9 cellular contexts compared by ENCODE assay signal in the genomic region with DNA sequence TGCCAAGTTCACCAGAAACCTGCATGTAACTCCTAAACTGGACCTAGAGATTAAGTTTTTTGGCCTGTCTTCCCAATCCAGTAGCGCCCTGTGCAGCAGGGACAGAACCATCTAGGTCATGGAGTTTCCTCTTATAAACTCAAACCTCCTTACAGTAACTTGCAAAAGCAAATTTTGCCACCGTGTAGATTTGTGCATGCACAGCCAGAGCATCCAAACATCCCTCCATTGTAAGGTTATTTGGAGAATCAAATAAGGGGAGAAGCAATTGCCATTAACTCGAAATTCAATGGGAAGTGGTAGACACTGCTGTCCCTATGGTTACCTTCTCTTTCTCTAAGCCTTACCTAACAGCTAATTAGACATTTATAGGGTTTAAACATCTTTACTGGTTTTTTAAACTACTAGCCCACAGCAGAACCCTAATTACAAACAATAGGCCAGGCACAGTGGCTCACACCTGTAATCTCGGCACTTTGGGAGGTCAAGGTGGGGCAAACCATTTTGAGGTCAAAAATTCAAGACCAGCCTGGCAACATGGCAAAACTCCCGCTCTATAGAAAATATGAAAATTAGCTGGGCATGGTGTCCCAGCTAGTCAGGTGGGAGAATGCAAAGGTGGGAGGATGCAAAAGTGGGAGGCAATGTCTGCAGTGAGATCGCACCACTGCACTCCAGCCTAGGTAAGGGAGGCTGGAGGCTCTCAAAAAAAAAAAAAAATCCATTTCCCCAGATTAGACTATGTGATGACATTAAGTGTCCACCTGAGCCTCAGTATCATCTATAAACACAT. TPM values are rescaled to one million over a fixed set of nuclear protein-coding genes. Genes with fewer than 3 reads are reported as not detected.
A peak's percentile ranks its signal among the peaks of the same experiment; 100 is the strongest.
DNase-seq lines count a peak whose midpoint lies in the region; ATAC-seq and TF ChIP-seq lines count a peak whose summit lies in the region.
"Had no signal": no experiment of that assay in that cellular context is flagged by ENCODE, and none has a peak within 500 bp of the region (broad histone marks: within the 10 kb centered on the region; RNA-seq: fewer than 3 reads in every experiment).

No MANE protein-coding gene starts in this region.

- peak; percentile 4 for ATAC-seq in activated CD8-positive, alpha-beta T cell treated with anti-CD3 and anti-CD28 coated beads, Interleukin-2, amount 10 ng/mL, durations not matched to agents 7 days and 5 days

- intact Hi-C loops in activated CD4-positive, alpha-beta T cell treated with anti-CD3 and anti-CD28 coated beads, Interleukin-2, amount 10 ng/mL, durations not matched to agents 24 days and 14 days (cut with micrococcal nuclease), result loop anchor here (2.0 kb wide), 2 partner anchors 35 to 75 kb away; partner anchors contain the start of gene BSX

- TF ChIP-seq CTCF in neural crest cell (conservative IDR thresholded peaks at IDR 0.05), result no peak

- no peaks in the 10 kb centered on the region for H3K27me3 Mint-ChIP-seq in activated CD4-positive, alpha-beta T cell treated with anti-CD3 and anti-CD28 coated beads, Interleukin-2, amount 10 ng/mL, durations not matched to agents 24 days and 14 days
- no peaks in the 10 kb centered on the region for H3K27me3 Mint-ChIP-seq in activated CD8-positive, alpha-beta T cell treated with anti-CD3 and anti-CD28 coated beads, Interleukin-2, amount 10 ng/mL, durations not matched to agents 7 days and 5 days (ENCODE audit: low read depth)
- no peaks in the 10 kb centered on the region for H3K27me3 Mint-ChIP-seq in neural crest cell (ENCODE audit: low read depth)

- POLR2A ChIA-PET in activated CD8-positive, alpha-beta T cell treated with anti-CD3 and anti-CD28 coated beads, Interleukin-2, amount 10 ng/mL, durations not matched to agents 7 days and 5 days (lab: Charles Lee), result interaction anchor here (0.6 to 2.3 kb wide), 9 partner anchors 8 to 365 kb away, joined by 3 to 6 read pairs (median 3); no protein-coding TSS in a partner anchor

- no peaks in the 10 kb centered on the region for H3K9me3 Mint-ChIP-seq in activated CD4-positive, alpha-beta T cell treated with anti-CD3 and anti-CD28 coated beads, Interleukin-2, amount 10 ng/mL, durations not matched to agents 24 days and 14 days
- H3K9me3 Mint-ChIP-seq in activated CD8-positive, alpha-beta T cell treated with anti-CD3 and anti-CD28 coated beads, Interleukin-2, amount 10 ng/mL, durations not matched to agents 7 days and 5 days (ENCODE audit: insufficient read depth), result no peaks in the 10 kb centered on the region
- H3K9me3 Mint-ChIP-seq in neural crest cell, result no peaks in the 10 kb centered on the region
- H3K9me3 Mint-ChIP-seq: nephron progenitor cell had no signal

- DNase-seq in activated CD4-positive, alpha-beta T cell treated with anti-CD3 and anti-CD28 coated beads, Interleukin-2, amount 10 ng/mL, durations not matched to agents 24 days and 14 days, result peak; percentile 66
- no peak for DNase-seq in activated CD4-positive, alpha-beta T cell treated with anti-CD3 and anti-CD28 coated beads for 1 hour
- DNase-seq in HT1080 (ENCODE audit: low read depth) (peak; percentile 41), neural crest cell (ENCODE audit: low read depth, low spot score) (no peak), NCI-H1436 treated with DMSO at 0.1 percent for 48 hours (lab: John Stamatoyannopoulos, UW) (no peak), NCI-H446 (lab: John Stamatoyannopoulos, UW) (no peak)
- DNase-seq in activated CD8-positive, alpha-beta T cell treated with anti-CD3 and anti-CD28 coated beads, Interleukin-2, amount 10 ng/mL, durations not matched to agents 7 days and 5 days, result no peak
- no peak for DNase-seq in stimulated activated naive CD4-positive, alpha-beta T cell (lab: John Stamatoyannopoulos, UW)
- DNase-seq: nephron progenitor cell had no signal

- CTCF ChIA-PET in activated CD8-positive, alpha-beta T cell treated with anti-CD3 and anti-CD28 coated beads, Interleukin-2, amount 10 ng/mL, durations not matched to agents 7 days and 5 days (lab: Charles Lee), result interaction anchor here (0.7 to 8.1 kb wide), 31 partner anchors 8 to 424 kb away, joined by 3 to 96 read pairs (median 5); partner anchors contain the start of gene CRTAM

- peak overlapping the region; percentile 19 for H3K4me3 Mint-ChIP-seq in activated CD4-positive, alpha-beta T cell treated with anti-CD3 and anti-CD28 coated beads, Interleukin-2, amount 10 ng/mL, durations not matched to agents 24 days and 14 days
- peak overlapping the region; percentile 98 for H3K4me3 Mint-ChIP-seq in activated CD8-positive, alpha-beta T cell treated with anti-CD3 and anti-CD28 coated beads, Interleukin-2, amount 10 ng/mL, durations not matched to agents 7 days and 5 days
- peak overlapping the region; percentile 100 for H3K4me3 Mint-ChIP-seq in neural crest cell
- H3K4me3 Mint-ChIP-seq: nephron progenitor cell had no signal

- H3K4me1 Mint-ChIP-seq in activated CD4-positive, alpha-beta T cell treated with anti-CD3 and anti-CD28 coated beads, Interleukin-2, amount 10 ng/mL, durations not matched to agents 24 days and 14 days, result peaks cover 52% of the 10 kb centered on the region
- H3K4me1 Mint-ChIP-seq in activated CD8-positive, alpha-beta T cell treated with anti-CD3 and anti-CD28 coated beads, Interleukin-2, amount 10 ng/mL, durations not matched to agents 7 days and 5 days (ENCODE audit: low read depth), result peaks cover 43% of the 10 kb centered on the region
- peaks cover 49% of the 10 kb centered on the region for H3K4me1 Mint-ChIP-seq in neural crest cell

- H3K36me3 Mint-ChIP-seq in activated CD4-positive, alpha-beta T cell treated with anti-CD3 and anti-CD28 coated beads, Interleukin-2, amount 10 ng/mL, durations not matched to agents 24 days and 14 days (ENCODE audit: low read depth), result peaks cover 62% of the 10 kb centered on the region
- peaks cover 66% of the 10 kb centered on the region for H3K36me3 Mint-ChIP-seq in activated CD8-positive, alpha-beta T cell treated with anti-CD3 and anti-CD28 coated beads, Interleukin-2, amount 10 ng/mL, durations not matched to agents 7 days and 5 days (ENCODE audit: low read depth)
- H3K36me3 Mint-ChIP-seq in neural crest cell (ENCODE audit: low read depth), result peaks cover 34% of the 10 kb centered on the region

- peak overlapping the region; percentile 47 for H3K27ac Mint-ChIP-seq in activated CD4-positive, alpha-beta T cell treated with anti-CD3 and anti-CD28 coated beads, Interleukin-2, amount 10 ng/mL, durations not matched to agents 24 days and 14 days
- peak overlapping the region; percentile 95 for H3K27ac Mint-ChIP-seq in activated CD8-positive, alpha-beta T cell treated with anti-CD3 and anti-CD28 coated beads, Interleukin-2, amount 10 ng/mL, durations not matched to agents 7 days and 5 days
- no peak overlapping the region for H3K27ac Mint-ChIP-seq in neural crest cell (ENCODE audit: unreplicated experiment)
- H3K27ac Mint-ChIP-seq: nephron progenitor cell had no signal

RNA-seq across cellular contexts. Expression of gene HSPA8, which starts 6.6 kb away (rescaled TPM):
- total RNA-seq in activated CD4-positive, alpha-beta T cell treated with anti-CD3 and anti-CD28 coated beads, Interleukin-2, amount 10 ng/mL, durations not matched to agents 24 days and 14 days, result 4,739 and 4,820 TPM in 2 replicates
- 5,006 and 6,052 TPM in 2 replicates for total RNA-seq in HT1080 (2014; rRNA removed; shearing (Covaris generic))
- polyA plus RNA-seq in HT1080 (2015; cell fraction: cytosol; rRNA removed), result 2,563 and 2,783 TPM in 2 replicates
- polyA plus RNA-seq in HT1080 (2015; cell fraction: nucleus; rRNA removed), result 4,802 and 5,461 TPM in 2 replicates
- total RNA-seq in activated CD8-positive, alpha-beta T cell treated with anti-CD3 and anti-CD28 coated beads, Interleukin-2, amount 10 ng/mL, durations not matched to agents 7 days and 5 days, result 1,000 to 10,000 TPM; 2,408 to 2,413 TPM
- total RNA-seq in neural crest cell, result 1,559 and 1,580 TPM in 2 replicates

Comparison
In these comparisons a context has a peak if more than half of its experiments do, and no peak if none do; other contexts are left out.
1. DNase-seq: peak in activated CD4-positive, alpha-beta T cell treated with anti-CD3 and anti-CD28 coated beads, Interleukin-2, amount 10 ng/mL, durations not matched to agents 24 days and 14 days (single experiment) and HT1080 (single experiment); none in activated CD4-positive, alpha-beta T cell treated with anti-CD3 and anti-CD28 coated beads for 1 hour (single experiment), activated CD8-positive, alpha-beta T cell treated with anti-CD3 and anti-CD28 coated beads, Interleukin-2, amount 10 ng/mL, durations not matched to agents 7 days and 5 days (single experiment), neural crest cell (single experiment), NCI-H1436 treated with DMSO at 0.1 percent for 48 hours (single experiment), stimulated activated naive CD4-positive, alpha-beta T cell (0 of 6) and NCI-H446 (0 of 2).
2. H3K4me3 Mint-ChIP-seq: peak in every context shown above with its lines; median percentile 100 in neural crest cell; 98 in activated CD8-positive, alpha-beta T cell treated with anti-CD3 and anti-CD28 coated beads, Interleukin-2, amount 10 ng/mL, durations not matched to agents 7 days and 5 days; 19 in activated CD4-positive, alpha-beta T cell treated with anti-CD3 and anti-CD28 coated beads, Interleukin-2, amount 10 ng/mL, durations not matched to agents 24 days and 14 days.